Comparison of ENCODE assay signal across 1 cellular context in the genomic region with DNA sequence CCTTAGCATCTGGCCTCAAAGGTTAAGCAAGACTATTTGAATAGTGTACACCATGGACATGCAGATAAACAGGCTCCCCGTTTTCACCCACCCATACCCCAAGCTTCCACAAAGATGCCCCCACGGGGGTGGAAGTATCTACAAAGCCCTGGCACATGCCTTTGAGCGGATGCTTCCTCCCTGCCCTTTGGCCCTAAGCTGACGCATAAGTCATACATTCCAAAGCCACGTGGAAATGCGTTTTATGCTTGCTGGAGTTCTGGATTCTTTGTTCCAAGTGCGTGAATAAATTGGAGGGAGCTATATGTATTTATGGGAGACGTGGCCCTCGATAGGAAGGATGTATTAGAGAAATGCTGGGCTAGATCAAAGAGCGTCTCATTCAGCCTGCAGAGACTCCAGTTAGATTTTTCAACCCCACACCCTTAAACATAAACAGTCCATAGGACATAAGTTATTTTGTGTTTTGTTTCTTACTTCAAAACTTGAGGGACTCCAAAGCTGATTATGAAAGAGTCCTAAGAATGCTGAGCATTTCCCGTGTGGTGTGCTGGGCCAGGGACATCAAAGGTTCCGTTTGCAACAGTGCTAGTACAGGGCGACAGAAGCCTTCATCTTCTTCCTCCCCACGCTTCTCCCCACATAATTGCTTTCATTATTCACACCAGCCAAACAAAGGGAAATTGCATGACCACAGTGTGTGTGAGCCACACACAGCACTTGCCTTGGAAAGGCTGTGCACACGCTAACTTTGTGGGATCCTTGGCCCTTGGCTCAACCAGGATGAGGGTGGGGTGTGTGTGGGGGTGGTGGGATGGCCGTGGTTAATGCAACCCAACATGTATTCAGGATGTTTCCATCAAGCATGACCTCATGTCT.
TF ChIP-seq lines count a peak whose summit lies in the region.

No MANE protein-coding gene starts in this region.

TF ChIP-seq in IMR-90, 13 proteins besides CTCF, POLR2A, EP300 and RAD21 (continued from another document):
- TF ChIP-seq ELK1 (IDR thresholded peaks at IDR 0.05; ENCODE audit: borderline replicate concordance, low read depth, low read length) (no peak), CHD1 (IDR thresholded peaks at IDR 0.05; ENCODE audit: low read depth, low read length) (no peak; the same call in 1 of the 2 replicates), FOS (IDR thresholded peaks at IDR 0.05; ENCODE audit: low read depth, low read length) (peak; percentile 69), MAZ (IDR thresholded peaks at IDR 0.05; ENCODE audit: borderline replicate concordance, low read depth, low read length) (peak; percentile 57; the same call in 1 of the 2 replicates)
